11 cellular contexts compared by ENCODE assay signal in the genomic region with DNA sequence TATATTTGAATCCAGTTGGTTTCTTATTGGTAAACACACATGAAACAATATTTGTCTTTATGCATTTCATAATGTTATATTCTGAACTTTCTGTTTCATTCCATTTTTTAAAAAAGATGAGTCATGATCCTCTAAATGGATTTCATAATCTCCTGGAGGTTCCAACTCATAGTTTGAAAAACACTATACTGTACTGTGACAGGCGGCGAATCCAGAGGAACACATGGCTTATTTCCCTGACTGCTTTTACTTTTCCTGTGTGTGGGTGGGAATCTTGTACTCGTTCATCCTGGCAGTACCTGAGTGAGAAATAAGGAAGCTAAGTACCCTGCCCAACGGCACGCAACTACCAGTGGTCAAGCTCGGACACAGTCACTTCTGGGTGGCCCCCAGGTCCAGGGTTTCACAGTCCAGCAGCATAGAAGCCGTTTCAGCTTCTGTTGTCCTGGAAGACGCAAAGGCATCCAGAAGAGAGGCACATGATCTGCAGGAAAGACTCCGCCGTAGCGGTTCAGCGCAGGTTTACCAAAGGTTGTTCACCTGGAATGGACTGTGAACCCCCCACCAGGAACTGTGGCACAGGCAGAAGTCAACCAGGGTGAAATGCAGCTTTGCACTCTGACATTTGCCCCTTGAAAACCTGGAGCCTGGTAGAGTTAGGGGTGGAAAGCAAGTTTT.
DNase-seq lines count a peak whose midpoint lies in the region; ATAC-seq, FAIRE-seq and TF ChIP-seq lines count a peak whose summit lies in the region.
"Had no signal": no experiment of that assay in that cellular context is flagged by ENCODE, and none has a peak within 500 bp of the region (broad histone marks: within the 10 kb centered on the region; RNA-seq: fewer than 3 reads in every experiment).

No MANE protein-coding gene starts in this region.

- H3K9ac ChIP-seq in keratinocyte (ENCODE audit: control insufficient read depth, extremely low read depth, insufficient read depth, low read length), result peak overlapping the region; percentile 20
- H3K9ac ChIP-seq: KMS-11 had no signal

- H3K4me3 ChIP-seq in cardiac fibroblast (replicated peaks in 1 of 2; ENCODE audit: low read depth in 2 of 2, low read length in 2 of 2), result peak overlapping the region; percentile 3 to 41
- H3K4me3 ChIP-seq in keratinocyte (ENCODE audit: control insufficient read depth in 2 of 3, extremely low read depth in 1 of 3, insufficient read depth in 2 of 3, low read depth in 1 of 3, low read length in 3 of 3), result peak overlapping the region in 1 of 3 experiments; percentile 37
- peak overlapping the region in 1 of 2 donors; percentile 5 for H3K4me3 ChIP-seq in ascending aorta

- TF ChIP-seq CTCF in cardiac fibroblast (IDR thresholded peaks at IDR 0.05; ENCODE audit: low read depth, low read length) (no peak), keratinocyte (optimal IDR thresholded peaks at IDR 0.05 in 1 of 3, IDR thresholded peaks at IDR 0.05 in 1 of 3, conservative IDR thresholded peaks at IDR 0.05 in 1 of 3; ENCODE audit: extremely low read depth in 1 of 3, insufficient read depth in 2 of 3, low read length in 3 of 3) (no peak), ascending aorta (IDR thresholded peaks at IDR 0.05) (no peak)

- H3K4me1 ChIP-seq in keratinocyte (ENCODE audit: control insufficient read depth, extremely low read depth, insufficient read depth, low read length) (peaks cover 34% of the 10 kb centered on the region), ascending aorta (peaks cover 7 to 59% of the 10 kb centered on the region in 2 donors)

- dilution Hi-C loops in keratinocyte (cut with MboI; ENCODE audit: extremely low pct_ligation_motif_present, low sequenced_read_pairs), result no loop called here

- no peak overlapping the region for H2AFZ ChIP-seq in keratinocyte (ENCODE audit: control insufficient read depth, low read length)

- H3K79me2 ChIP-seq in keratinocyte (ENCODE audit: control insufficient read depth, insufficient read depth, low read length), result peaks cover 78% of the 10 kb centered on the region

- DNase-seq in LHCN-M2 (ENCODE audit: low read depth), result peak; percentile 84
- DNase-seq in cardiac fibroblast (ENCODE audit: low read depth in 2 of 2), result peak; percentile 75 to 83
- no peak for DNase-seq in keratinocyte (ENCODE audit: low read depth, low spot score)
- DNase-seq in stromal cell of bone marrow (ENCODE audit: low read depth), result peak; percentile 63
- DNase-seq in ascending aorta (ENCODE audit: low spot score in 2 of 2), result no peak
- DNase-seq in mesenteric fat pad (ENCODE audit: low spot score), result no peak
- DNase-seq in NCI-H187 (lab: John Stamatoyannopoulos, UW), result no peak
- DNase-seq: amniotic stem cell, DND-41 had no signal

- peaks cover 0 to 2% of the 10 kb centered on the region in 2 experiments for H3K36me3 ChIP-seq in keratinocyte (ENCODE audit: control insufficient read depth in 2 of 2, extremely low read depth in 1 of 2, insufficient read depth in 2 of 2, low read length in 2 of 2)
- H3K36me3 ChIP-seq in ascending aorta, result no peaks in the 10 kb centered on the region

- H3K27me3 ChIP-seq in keratinocyte (ENCODE audit: control insufficient read depth, extremely low read depth, insufficient read depth, low read length), result no peaks in the 10 kb centered on the region
- no peaks in the 10 kb centered on the region for H3K27me3 ChIP-seq in ascending aorta

- H3K4me2 ChIP-seq in keratinocyte (ENCODE audit: control insufficient read depth, extremely low read depth, insufficient read depth, low read depth, low read length), result peak overlapping the region; percentile 63
- H3K4me2 ChIP-seq: KMS-11 had no signal

- H3K9me3 ChIP-seq in keratinocyte (ENCODE audit: control insufficient read depth, low read depth, low read length), result no peaks in the 10 kb centered on the region
- H3K9me3 ChIP-seq in ascending aorta, result no peaks in the 10 kb centered on the region

- H4K20me1 ChIP-seq in keratinocyte (ENCODE audit: control insufficient read depth, extremely low read depth, insufficient read depth, low read length), result peaks cover 5% of the 10 kb centered on the region

- intact Hi-C loops in ascending aorta (cut with DNase I), result no loop called here

- H3K9me1 ChIP-seq in keratinocyte (ENCODE audit: control insufficient read depth, extremely low read depth, insufficient read depth, low read length), result peaks cover 8% of the 10 kb centered on the region

- H3K27ac ChIP-seq in keratinocyte (ENCODE audit: control insufficient read depth, insufficient read depth, low read length) (peak overlapping the region; percentile 19), ascending aorta (peak overlapping the region in 1 of 2 donors; percentile 31)
- H3K27ac ChIP-seq: KMS-11 had no signal

- ATAC-seq in HG03280 (IDR thresholded peaks at IDR 0.05; ENCODE audit: unreplicated experiment), result no peak

- FAIRE-seq in keratinocyte (lab: Jason Lieb, UNC), result no peak

Comparison
In these comparisons a context has a peak if more than half of its experiments do, and no peak if none do; other contexts are left out.
1. DNase-seq: peak in LHCN-M2 (single experiment), cardiac fibroblast (2 of 2) and stromal cell of bone marrow (single experiment); none in keratinocyte (single experiment), ascending aorta (0 of 2), mesenteric fat pad (single experiment) and NCI-H187 (0 of 2).